1 cellular context compared by ENCODE assay signal in the genomic region with DNA sequence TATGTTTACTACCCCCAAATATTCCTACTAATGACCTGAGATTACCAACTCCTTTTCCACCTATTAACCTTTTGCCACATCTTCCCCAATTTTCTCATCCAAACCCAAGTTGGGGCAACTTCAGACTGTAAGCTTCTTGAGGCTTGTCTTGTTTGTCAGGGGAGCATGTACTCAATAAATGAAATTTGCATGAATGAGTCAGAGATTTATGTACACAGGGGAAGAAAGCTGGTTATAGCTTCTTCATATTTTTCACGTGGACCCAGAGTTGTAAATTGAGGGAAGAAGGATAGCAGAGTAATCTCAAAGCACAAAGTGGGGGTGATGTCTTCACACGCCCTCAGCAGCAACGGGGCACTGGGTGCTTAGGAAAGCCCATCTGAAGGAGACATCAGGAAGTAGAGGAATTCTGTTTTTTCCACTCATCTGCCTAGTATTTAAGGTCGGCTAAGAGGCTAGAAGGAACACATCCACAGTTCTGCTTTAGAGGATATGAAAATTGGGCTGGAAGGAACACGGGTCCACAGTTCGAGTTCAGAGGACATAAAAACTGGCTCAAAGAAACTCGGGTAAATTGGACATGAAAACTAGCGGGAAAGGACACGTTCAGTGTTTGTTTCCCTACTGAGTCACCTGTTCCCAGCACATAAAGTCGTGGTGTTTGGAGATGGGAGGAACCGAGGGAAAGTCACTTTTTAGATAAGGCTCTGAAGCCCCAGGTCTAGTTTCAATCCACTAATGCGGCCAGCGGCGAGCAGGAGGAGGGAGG.
TF ChIP-seq lines count a peak whose summit lies in the region.

No MANE protein-coding gene starts in this region.

TF ChIP-seq in HEK293, 187 proteins besides CTCF, POLR2A, EP300 and RAD21 (continued from another document and continues in another):
- TF ChIP-seq KLF8 (tag by site-specific recombination; IDR thresholded peaks at IDR 0.05) (no peak), ZNF571 (tag by site-specific recombination; IDR thresholded peaks at IDR 0.05) (no peak), ZNF561 (tag by site-specific recombination; IDR thresholded peaks at IDR 0.05; ENCODE audit: borderline replicate concordance) (peak; percentile 33; the same call in 1 of the 2 replicates), ZNF274 (IDR thresholded peaks at IDR 0.05; ENCODE audit: low read length) (no peak), ZNF274 (tag by site-specific recombination; IDR thresholded peaks at IDR 0.05; ENCODE audit: borderline replicate concordance) (no peak), HOXA7 (CRISPR knock-in tag; IDR thresholded peaks at IDR 0.05; ENCODE audit: borderline replicate concordance) (no peak), GFI1B (tag by site-specific recombination; IDR thresholded peaks at IDR 0.05) (no peak), GLIS1 (tag by site-specific recombination; IDR thresholded peaks at IDR 0.05) (no peak), ZNF610 (tag by site-specific recombination; IDR thresholded peaks at IDR 0.05; ENCODE audit: borderline replicate concordance) (no peak), ZNF148 (tag by site-specific recombination; IDR thresholded peaks at IDR 0.05; ENCODE audit: borderline replicate concordance) (no peak), KLF7 (tag by site-specific recombination; IDR thresholded peaks at IDR 0.05; ENCODE audit: borderline replicate concordance) (no peak), PRDM1 (tag by site-specific recombination; IDR thresholded peaks at IDR 0.05) (peak; percentile 58), WT1 (tag by site-specific recombination; IDR thresholded peaks at IDR 0.05) (peak; percentile 86), ZBTB26 (tag by site-specific recombination; optimal IDR thresholded peaks at IDR 0.05) (no peak), IKZF3 (tag by site-specific recombination; IDR thresholded peaks at IDR 0.05) (peak; percentile 50; the same call in 1 of the 2 replicates), ZNF626 (tag by site-specific recombination; IDR thresholded peaks at IDR 0.05) (no peak), FEZF1 (tag by site-specific recombination; IDR thresholded peaks at IDR 0.05) (no peak), ZFP41 (tag by site-specific recombination; IDR thresholded peaks at IDR 0.05; ENCODE audit: borderline replicate concordance) (no peak), SCRT2 (tag by site-specific recombination; IDR thresholded peaks at IDR 0.05) (no peak), RBAK (tag by site-specific recombination; IDR thresholded peaks at IDR 0.05) (no peak), REPIN1 (tag by site-specific recombination; IDR thresholded peaks at IDR 0.05; ENCODE audit: low read depth) (no peak), ZNF354C (tag by site-specific recombination; IDR thresholded peaks at IDR 0.05; ENCODE audit: borderline replicate concordance, low read depth) (no peak), ZNF518A (tag by site-specific recombination; conservative IDR thresholded peaks at IDR 0.05; ENCODE audit: low read depth) (no peak; the same call in 1 of the 2 replicates), ZNF202 (tag by site-specific recombination; IDR thresholded peaks at IDR 0.05; ENCODE audit: borderline replicate concordance) (no peak), ZNF692 (tag by site-specific recombination; IDR thresholded peaks at IDR 0.05) (no peak), PRDM4 (tag by site-specific recombination; IDR thresholded peaks at IDR 0.05) (no peak), ZNF221 (tag by site-specific recombination; IDR thresholded peaks at IDR 0.05; ENCODE audit: borderline replicate concordance) (no peak)
- TF ChIP-seq, protein P1, sequence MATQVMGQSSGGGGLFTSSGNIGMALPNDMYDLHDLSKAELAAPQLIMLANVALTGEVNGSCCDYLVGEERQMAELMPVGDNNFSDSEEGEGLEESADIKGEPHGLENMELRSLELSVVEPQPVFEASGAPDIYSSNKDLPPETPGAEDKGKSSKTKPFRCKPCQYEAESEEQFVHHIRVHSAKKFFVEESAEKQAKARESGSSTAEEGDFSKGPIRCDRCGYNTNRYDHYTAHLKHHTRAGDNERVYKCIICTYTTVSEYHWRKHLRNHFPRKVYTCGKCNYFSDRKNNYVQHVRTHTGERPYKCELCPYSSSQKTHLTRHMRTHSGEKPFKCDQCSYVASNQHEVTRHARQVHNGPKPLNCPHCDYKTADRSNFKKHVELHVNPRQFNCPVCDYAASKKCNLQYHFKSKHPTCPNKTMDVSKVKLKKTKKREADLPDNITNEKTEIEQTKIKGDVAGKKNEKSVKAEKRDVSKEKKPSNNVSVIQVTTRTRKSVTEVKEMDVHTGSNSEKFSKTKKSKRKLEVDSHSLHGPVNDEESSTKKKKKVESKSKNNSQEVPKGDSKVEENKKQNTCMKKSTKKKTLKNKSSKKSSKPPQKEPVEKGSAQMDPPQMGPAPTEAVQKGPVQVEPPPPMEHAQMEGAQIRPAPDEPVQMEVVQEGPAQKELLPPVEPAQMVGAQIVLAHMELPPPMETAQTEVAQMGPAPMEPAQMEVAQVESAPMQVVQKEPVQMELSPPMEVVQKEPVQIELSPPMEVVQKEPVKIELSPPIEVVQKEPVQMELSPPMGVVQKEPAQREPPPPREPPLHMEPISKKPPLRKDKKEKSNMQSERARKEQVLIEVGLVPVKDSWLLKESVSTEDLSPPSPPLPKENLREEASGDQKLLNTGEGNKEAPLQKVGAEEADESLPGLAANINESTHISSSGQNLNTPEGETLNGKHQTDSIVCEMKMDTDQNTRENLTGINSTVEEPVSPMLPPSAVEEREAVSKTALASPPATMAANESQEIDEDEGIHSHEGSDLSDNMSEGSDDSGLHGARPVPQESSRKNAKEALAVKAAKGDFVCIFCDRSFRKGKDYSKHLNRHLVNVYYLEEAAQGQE (tag by site-specific recombination; IDR thresholded peaks at IDR 0.05), result no peak
- TF ChIP-seq, protein P2, sequence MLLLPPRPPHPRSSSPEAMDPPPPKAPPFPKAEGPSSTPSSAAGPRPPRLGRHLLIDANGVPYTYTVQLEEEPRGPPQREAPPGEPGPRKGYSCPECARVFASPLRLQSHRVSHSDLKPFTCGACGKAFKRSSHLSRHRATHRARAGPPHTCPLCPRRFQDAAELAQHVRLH (tag by site-specific recombination; IDR thresholded peaks at IDR 0.05), result no peak
- TF ChIP-seq, protein P3, sequence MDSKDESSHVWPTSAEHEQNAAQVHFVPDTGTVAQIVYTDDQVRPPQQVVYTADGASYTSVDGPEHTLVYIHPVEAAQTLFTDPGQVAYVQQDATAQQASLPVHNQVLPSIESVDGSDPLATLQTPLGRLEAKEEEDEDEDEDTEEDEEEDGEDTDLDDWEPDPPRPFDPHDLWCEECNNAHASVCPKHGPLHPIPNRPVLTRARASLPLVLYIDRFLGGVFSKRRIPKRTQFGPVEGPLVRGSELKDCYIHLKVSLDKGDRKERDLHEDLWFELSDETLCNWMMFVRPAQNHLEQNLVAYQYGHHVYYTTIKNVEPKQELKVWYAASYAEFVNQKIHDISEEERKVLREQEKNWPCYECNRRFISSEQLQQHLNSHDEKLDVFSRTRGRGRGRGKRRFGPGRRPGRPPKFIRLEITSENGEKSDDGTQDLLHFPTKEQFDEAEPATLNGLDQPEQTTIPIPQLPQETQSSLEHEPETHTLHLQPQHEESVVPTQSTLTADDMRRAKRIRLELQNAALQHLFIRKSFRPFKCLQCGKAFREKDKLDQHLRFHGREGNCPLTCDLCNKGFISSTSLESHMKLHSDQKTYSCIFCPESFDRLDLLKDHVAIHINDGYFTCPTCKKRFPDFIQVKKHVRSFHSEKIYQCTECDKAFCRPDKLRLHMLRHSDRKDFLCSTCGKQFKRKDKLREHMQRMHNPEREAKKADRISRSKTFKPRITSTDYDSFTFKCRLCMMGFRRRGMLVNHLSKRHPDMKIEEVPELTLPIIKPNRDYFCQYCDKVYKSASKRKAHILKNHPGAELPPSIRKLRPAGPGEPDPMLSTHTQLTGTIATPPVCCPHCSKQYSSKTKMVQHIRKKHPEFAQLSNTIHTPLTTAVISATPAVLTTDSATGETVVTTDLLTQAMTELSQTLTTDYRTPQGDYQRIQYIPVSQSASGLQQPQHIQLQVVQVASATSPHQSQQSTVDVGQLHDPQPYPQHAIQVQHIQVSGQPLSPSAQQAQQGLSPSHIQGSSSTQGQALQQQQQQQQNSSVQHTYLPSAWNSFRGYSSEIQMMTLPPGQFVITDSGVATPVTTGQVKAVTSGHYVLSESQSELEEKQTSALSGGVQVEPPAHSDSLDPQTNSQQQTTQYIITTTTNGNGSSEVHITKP (tag by site-specific recombination; IDR thresholded peaks at IDR 0.05), result peak; percentile 42
